ENCODE assay signal across 8 cellular contexts in genomic region chr17:45440860-45441515, GRCh38. TPM values are rescaled to one million over a fixed set of nuclear protein-coding genes. Genes with fewer than 3 reads are reported as not detected.
DNase-seq lines count a peak whose midpoint lies in the region; ATAC-seq, FAIRE-seq and TF ChIP-seq lines count a peak whose summit lies in the region.
"Not testable (repeated sequence)": the region's sequence is repeated elsewhere in the genome, so short reads cannot be mapped to it uniquely, and the experiment has no call there.

No MANE protein-coding gene starts in this region.

- H3K4me3 ChIP-seq in CD4-positive, CD25-positive, alpha-beta regulatory T cell (ENCODE audit: low read depth, low read length); bronchial epithelial cell (ENCODE audit: low read depth, low read length); prostate gland: not testable (repeated sequence)

- peaks cover 0 to 22% (median 4%) of the 10 kb centered on the region in 4 donors for H3K4me1 Mint-ChIP-seq in CD4-positive, CD25-positive, alpha-beta regulatory T cell
- H3K4me1 Mint-ChIP-seq in T-helper 2 cell treated with Interferon-gamma antibody and Interleukin-4, amounts not matched to agents 5 μg/mL and 100 μg/mL, for 36 hours (ENCODE audit: low read depth) = peaks cover 16% of the 10 kb centered on the region

- peak overlapping the region; percentile 44 to 88 (median 67) for H3K27ac Mint-ChIP-seq in CD4-positive, CD25-positive, alpha-beta regulatory T cell
- H3K27ac Mint-ChIP-seq in T-helper 2 cell treated with Interferon-gamma antibody and Interleukin-4, amounts not matched to agents 5 μg/mL and 100 μg/mL, for 36 hours = not testable (repeated sequence)

- TF ChIP-seq CTCF in bronchial epithelial cell (IDR thresholded peaks at IDR 0.05; ENCODE audit: insufficient read depth, low read length, severe bottlenecking); prostate gland (IDR thresholded peaks at IDR 0.05): not testable (repeated sequence)

- H3K4me1 ChIP-seq in CD4-positive, CD25-positive, alpha-beta regulatory T cell (ENCODE audit: control insufficient read depth, insufficient read depth, low read length, poor library complexity, severe bottlenecking); prostate gland (replicated peaks): not testable (repeated sequence)

- peaks cover 23% of the 10 kb centered on the region for H3K36me3 ChIP-seq in CD4-positive, CD25-positive, alpha-beta regulatory T cell (ENCODE audit: control insufficient read depth, insufficient read depth, low read length)
- peaks cover 13% of the 10 kb centered on the region for H3K36me3 ChIP-seq in bronchial epithelial cell (ENCODE audit: control insufficient read depth, insufficient read depth, low read length)
- H3K36me3 ChIP-seq in prostate gland = not testable (repeated sequence)

- not testable (repeated sequence) for H3K27ac ChIP-seq in CD4-positive, CD25-positive, alpha-beta regulatory T cell (ENCODE audit: insufficient read depth, low read length, poor library complexity, severe bottlenecking)
- peak overlapping the region; percentile 34 to 49 for H3K27ac ChIP-seq in prostate gland

- H3K27me3 Mint-ChIP-seq in CD4-positive, CD25-positive, alpha-beta regulatory T cell; T-helper 2 cell treated with Interferon-gamma antibody and Interleukin-4, amounts not matched to agents 5 μg/mL and 100 μg/mL, for 36 hours (ENCODE audit: low read depth): not testable (repeated sequence)

- intact Hi-C loops in prostate gland (cut with DNase I) = not testable (repeated sequence)

- H3K36me3 Mint-ChIP-seq in CD4-positive, CD25-positive, alpha-beta regulatory T cell = not testable (repeated sequence)
- peaks cover 16% of the 10 kb centered on the region for H3K36me3 Mint-ChIP-seq in T-helper 2 cell treated with Interferon-gamma antibody and Interleukin-4, amounts not matched to agents 5 μg/mL and 100 μg/mL, for 36 hours (ENCODE audit: low read depth)

- not testable (repeated sequence) for H3K4me3 Mint-ChIP-seq in CD4-positive, CD25-positive, alpha-beta regulatory T cell; T-helper 2 cell treated with Interferon-gamma antibody and Interleukin-4, amounts not matched to agents 5 μg/mL and 100 μg/mL, for 36 hours

- H3K9me3 Mint-ChIP-seq in CD4-positive, CD25-positive, alpha-beta regulatory T cell; T-helper 2 cell treated with Interferon-gamma antibody and Interleukin-4, amounts not matched to agents 5 μg/mL and 100 μg/mL, for 36 hours: not testable (repeated sequence)

- 42% methylated on average over 7 of the region's 7 CpGs for WGBS in prostate gland

- not testable (repeated sequence) for H3K27me3 ChIP-seq in CD4-positive, CD25-positive, alpha-beta regulatory T cell (ENCODE audit: control insufficient read depth, insufficient read depth, low read length); bronchial epithelial cell (ENCODE audit: control insufficient read depth, insufficient read depth, low read length); prostate gland (replicated peaks; ENCODE audit: insufficient read depth)

- ATAC-seq in CD4-positive, CD25-positive, alpha-beta regulatory T cell (ENCODE audit: low read depth in 2 of 2) = not testable (repeated sequence)
- ATAC-seq in GM18861 (IDR thresholded peaks at IDR 0.05; ENCODE audit: unreplicated experiment) (peak; percentile 47), GM21390 (IDR thresholded peaks at IDR 0.05; ENCODE audit: unreplicated experiment) (peak; percentile 85), HG02852 (IDR thresholded peaks at IDR 0.05; ENCODE audit: unreplicated experiment) (peak; percentile 84), HG03521 (IDR thresholded peaks at IDR 0.05; ENCODE audit: unreplicated experiment) (peak; percentile 64)

- FAIRE-seq in bronchial epithelial cell (lab: Jason Lieb, UNC) = peak; percentile 18

- not testable (repeated sequence) for H3K9me3 ChIP-seq in CD4-positive, CD25-positive, alpha-beta regulatory T cell (ENCODE audit: control insufficient read depth in 2 of 2, low read length in 2 of 2); prostate gland

- not testable (repeated sequence) for TF ChIP-seq POLR2A in prostate gland (IDR thresholded peaks at IDR 0.05)

- peak in 1 of 3 donors; percentile 31 for DNase-seq in CD4-positive, CD25-positive, alpha-beta regulatory T cell
- DNase-seq in T-helper 2 cell treated with Interferon-gamma antibody and Interleukin-4, amounts not matched to agents 5 μg/mL and 100 μg/mL, for 36 hours (ENCODE audit: low spot score) = peak; percentile 23
- not testable (repeated sequence) for DNase-seq in bronchial epithelial cell (ENCODE audit: low read depth); prostate gland (ENCODE audit: low spot score)

RNA-seq across cellular contexts. Expression of gene ARHGAP27, which starts 8.3 kb away (rescaled TPM):
- total RNA-seq in CD4-positive, CD25-positive, alpha-beta regulatory T cell = 78.5 TPM
- polyA plus RNA-seq in CD4-positive, CD25-positive, alpha-beta regulatory T cell = 10 to 100 TPM; 23.9 to 27.7 (median 25.6) TPM
- total RNA-seq in bronchial epithelial cell (27.1 and 38.3 TPM in 2 replicates), prostate gland (10 to 100 TPM; 37.9 to 39.9 TPM)

RNA-seq across cellular contexts. Expression of gene PLEKHM1, which starts 49.5 kb away (rescaled TPM):
- 103 TPM for total RNA-seq in CD4-positive, CD25-positive, alpha-beta regulatory T cell
- polyA plus RNA-seq in CD4-positive, CD25-positive, alpha-beta regulatory T cell = 10 to 100 TPM; 11.1 to 19.4 (median 12.0) TPM
- 38.7 and 45.2 TPM in 2 replicates for total RNA-seq in bronchial epithelial cell
- 10 to 100 TPM; 33.2 to 39.8 TPM for total RNA-seq in prostate gland
